32 cellular contexts compared by ENCODE assay signal in the genomic region with DNA sequence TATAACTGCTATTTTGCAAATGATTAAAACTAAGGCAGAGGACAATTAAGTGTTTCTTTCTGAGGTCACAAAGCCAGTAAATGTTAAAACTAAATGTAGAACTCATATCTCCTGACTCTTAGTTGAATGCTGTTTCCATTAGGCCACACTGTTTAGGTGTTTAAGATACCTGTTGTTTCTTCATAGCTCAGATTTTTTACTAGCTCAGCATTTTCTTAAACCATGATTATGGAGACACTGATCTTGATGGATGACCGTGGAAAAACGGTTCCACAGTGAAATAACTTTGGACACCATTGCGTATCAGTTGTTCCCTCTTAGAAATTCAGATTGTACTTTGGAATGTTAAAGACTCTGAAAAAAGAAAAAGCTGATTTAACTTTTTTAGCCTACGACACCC.
"Had no signal": no experiment of that assay in that cellular context is flagged by ENCODE, and none has a peak within 500 bp of the region (broad histone marks: within the 10 kb centered on the region; RNA-seq: fewer than 3 reads in every experiment).

No MANE protein-coding gene starts in this region.

- H3K4me1 ChIP-seq: ascending aorta, breast epithelium, colonic mucosa, foreskin keratinocyte, gastrocnemius medialis had no signal

- H3K4me3 ChIP-seq: ascending aorta, breast epithelium, cardiac muscle cell, colonic mucosa, dorsolateral prefrontal cortex, gastrocnemius medialis, heart left ventricle had no signal

- H3K9me3 Mint-ChIP-seq: activated CD4-positive, alpha-beta memory T cell treated with anti-CD3 and anti-CD28 coated beads for 36 hours; activated naive CD4-positive, alpha-beta T cell treated with anti-CD3 and anti-CD28 coated beads, Interleukin-2, amount 10 ng/mL, durations not matched to agents 7 days and 5 days; activated T-cell treated with anti-CD3 and anti-CD28 coated beads, Interleukin-2, amount 50 U/mL, for 24 hours; activated T-cell treated with anti-CD3 and anti-CD28 coated beads, Interleukin-2, amount 50 U/mL, for 72 hours; brain; dendritic cell treated with granulocyte-macrophage colony-stimulating factor and Interleukin-4, amounts not matched to agents 40 ng/mL and 50 ng/mL, for 4 days; endodermal cell had no signal

- ATAC-seq: activated CD4-positive, alpha-beta T cell treated with anti-CD3 and anti-CD28 coated beads for 36 hours; activated naive CD4-positive, alpha-beta T cell treated with anti-CD3 and anti-CD28 coated beads, Interleukin-2, amount 50 U/mL, for 72 hours; activated T-cell treated with anti-CD3 and anti-CD28 coated beads, Interleukin-2, amount 50 U/mL, for 72 hours; esophagus mucosa; foreskin keratinocyte; gastrocnemius medialis; heart left ventricle had no signal

- H3K9me3 ChIP-seq: ascending aorta, breast epithelium, colonic mucosa, gastrocnemius medialis, heart left ventricle had no signal

- H3K4me1 Mint-ChIP-seq: endodermal cell had no signal

- H3K27me3 Mint-ChIP-seq: activated CD4-positive, alpha-beta memory T cell treated with anti-CD3 and anti-CD28 coated beads for 36 hours; activated CD4-positive, alpha-beta T cell treated with anti-CD3 and anti-CD28 coated beads for 36 hours; activated CD4-positive, alpha-beta T cell treated with anti-CD3 and anti-CD28 coated beads, Interleukin-2, amount 10 ng/mL, durations not matched to agents 24 days and 14 days; activated naive CD4-positive, alpha-beta T cell treated with anti-CD3 and anti-CD28 coated beads, Interleukin-2, amount 10 ng/mL, durations not matched to agents 7 days and 5 days; activated naive CD8-positive, alpha-beta T cell treated with anti-CD3 and anti-CD28 coated beads, Interleukin-2, amount 10 ng/mL, durations not matched to agents 7 days and 5 days; activated T-cell treated with anti-CD3 and anti-CD28 coated beads, Interleukin-2, amount 50 U/mL, for 24 hours; brain; dendritic cell treated with granulocyte-macrophage colony-stimulating factor and Interleukin-4, amounts not matched to agents 40 ng/mL and 50 ng/mL, for 4 days had no signal

- H3K27ac ChIP-seq: ascending aorta, breast epithelium, cardiac muscle cell, colonic mucosa, foreskin keratinocyte, gastrocnemius medialis, heart left ventricle had no signal

- H3K4me3 Mint-ChIP-seq: activated CD4-positive, alpha-beta memory T cell treated with anti-CD3 and anti-CD28 coated beads for 36 hours; activated CD4-positive, alpha-beta T cell treated with anti-CD3 and anti-CD28 coated beads for 36 hours; activated CD4-positive, alpha-beta T cell treated with anti-CD3 and anti-CD28 coated beads, Interleukin-2, amount 10 ng/mL, durations not matched to agents 24 days and 14 days; activated naive CD4-positive, alpha-beta T cell treated with anti-CD3 and anti-CD28 coated beads, Interleukin-2, amount 10 ng/mL, durations not matched to agents 7 days and 5 days; activated naive CD8-positive, alpha-beta T cell treated with anti-CD3 and anti-CD28 coated beads, Interleukin-2, amount 10 ng/mL, durations not matched to agents 7 days and 5 days; activated T-cell treated with anti-CD3 and anti-CD28 coated beads, Interleukin-2, amount 50 U/mL, for 24 hours; activated T-cell treated with anti-CD3 and anti-CD28 coated beads, Interleukin-2, amount 50 U/mL, for 72 hours; brain; dendritic cell treated with granulocyte-macrophage colony-stimulating factor and Interleukin-4, amounts not matched to agents 40 ng/mL and 50 ng/mL, for 4 days; endodermal cell had no signal

- H3K27ac Mint-ChIP-seq: activated CD4-positive, alpha-beta memory T cell treated with anti-CD3 and anti-CD28 coated beads for 36 hours; activated CD4-positive, alpha-beta T cell treated with anti-CD3 and anti-CD28 coated beads for 36 hours; activated CD4-positive, alpha-beta T cell treated with anti-CD3 and anti-CD28 coated beads, Interleukin-2, amount 10 ng/mL, durations not matched to agents 24 days and 14 days; activated naive CD4-positive, alpha-beta T cell treated with anti-CD3 and anti-CD28 coated beads, Interleukin-2, amount 10 ng/mL, durations not matched to agents 7 days and 5 days; activated naive CD4-positive, alpha-beta T cell treated with anti-CD3 and anti-CD28 coated beads, Interleukin-2, amount 50 U/mL, for 72 hours; activated naive CD8-positive, alpha-beta T cell treated with anti-CD3 and anti-CD28 coated beads, Interleukin-2, amount 10 ng/mL, durations not matched to agents 7 days and 5 days; activated T-cell treated with anti-CD3 and anti-CD28 coated beads, Interleukin-2, amount 50 U/mL, for 24 hours; activated T-cell treated with anti-CD3 and anti-CD28 coated beads, Interleukin-2, amount 50 U/mL, for 72 hours; brain; dendritic cell treated with granulocyte-macrophage colony-stimulating factor and Interleukin-4, amounts not matched to agents 40 ng/mL and 50 ng/mL, for 4 days; endodermal cell had no signal

- DNase-seq: activated CD4-positive, alpha-beta memory T cell treated with anti-CD3 and anti-CD28 coated beads for 36 hours; activated CD4-positive, alpha-beta T cell treated with anti-CD3 and anti-CD28 coated beads for 36 hours; activated CD4-positive, alpha-beta T cell treated with anti-CD3 and anti-CD28 coated beads, Interleukin-2, amount 10 ng/mL, durations not matched to agents 24 days and 14 days; activated CD4-positive, CD25-positive, alpha-beta regulatory T cell; activated CD4-positive, CD25-positive, alpha-beta regulatory T cell treated with anti-CD3 and anti-CD28 coated beads, Interleukin-2, amount 50 U/mL, for 72 hours; activated CD8-positive, alpha-beta memory T cell treated with anti-CD3 and anti-CD28 coated beads, Interleukin-2, amount 50 U/mL, for 48 hours; activated gamma-delta T cell; activated naive CD4-positive, alpha-beta T cell; activated naive CD4-positive, alpha-beta T cell treated with anti-CD3 and anti-CD28 coated beads, Interleukin-2, amount 10 ng/mL, durations not matched to agents 7 days and 5 days; activated naive CD8-positive, alpha-beta T cell treated with anti-CD3 and anti-CD28 coated beads, Interleukin-2, amount 10 ng/mL, durations not matched to agents 7 days and 5 days; activated T-cell treated with anti-CD3 and anti-CD28 coated beads for 4 hours; activated T-cell treated with anti-CD3 and anti-CD28 coated beads, Interleukin-2, amount 50 U/mL, for 24 hours; activated T-cell treated with anti-CD3 and anti-CD28 coated beads, Interleukin-2, amount 50 U/mL, for 72 hours; central memory CD4-positive, alpha-beta T cell; cerebellar nuclear complex; colonic mucosa; dorsolateral prefrontal cortex; effector memory CD4-positive, alpha-beta T cell; endodermal cell; foreskin keratinocyte; gastrocnemius medialis; glutamatergic neuron; heart left ventricle; T-helper 1 cell; T-helper 2 cell had no signal

- H3K27me3 ChIP-seq: ascending aorta, breast epithelium, cardiac muscle cell, colonic mucosa, dorsolateral prefrontal cortex, foreskin keratinocyte, gastrocnemius medialis, heart left ventricle had no signal

- H3K36me3 ChIP-seq: breast epithelium, colonic mucosa had no signal
